Comparison of ENCODE assay signal across 24 cellular contexts in the genomic region with DNA sequence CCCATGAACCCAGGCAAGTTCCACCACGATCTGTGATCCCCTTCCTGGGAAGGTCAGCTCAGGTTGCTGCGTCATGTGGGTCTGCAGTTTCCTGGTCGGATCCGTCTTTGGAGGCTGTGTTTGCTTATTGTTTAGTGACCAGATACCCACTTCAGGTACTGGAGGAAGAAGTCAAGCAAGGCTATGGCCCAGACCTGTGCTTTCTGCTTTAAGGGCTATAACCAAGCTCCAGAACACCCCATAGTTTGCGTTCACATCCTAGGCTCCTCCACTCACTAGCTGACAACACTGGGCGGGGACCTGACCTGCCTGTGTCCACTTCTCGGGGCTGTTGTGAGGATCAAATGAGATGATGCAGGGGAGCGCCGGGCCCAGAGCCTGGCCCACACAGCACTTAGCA. TPM values are rescaled to one million over a fixed set of nuclear protein-coding genes. Genes with fewer than 3 reads are reported as not detected.
DNase-seq lines count a peak whose midpoint lies in the region; ATAC-seq and TF ChIP-seq lines count a peak whose summit lies in the region.
"Had no signal": no experiment of that assay in that cellular context is flagged by ENCODE, and none has a peak within 500 bp of the region (broad histone marks: within the 10 kb centered on the region; RNA-seq: fewer than 3 reads in every experiment).

No MANE protein-coding gene starts in this region.

- H3T11ph ChIP-seq in H9 (ENCODE audit: low read length): no peak overlapping the region

- no peak overlapping the region for H3K4me3 ChIP-seq in left ventricle myocardium inferior
- H3K4me3 ChIP-seq: A549; BLaER1 treated with 17β-estradiol and CSF1 and Interleukin-3, amounts not matched to agents 10 nM and 100 nM; PC-9; SJSA1 had no signal

- no peaks in the 10 kb centered on the region for H3K36me3 ChIP-seq in left ventricle myocardium inferior
- H3K36me3 ChIP-seq: BLaER1 treated with 17β-estradiol and CSF1 and Interleukin-3, amounts not matched to agents 10 nM and 100 nM; SJSA1 had no signal

- H4K91ac ChIP-seq in H9 (ENCODE audit: insufficient read length, low read depth, low read length): no peak overlapping the region

- no peak overlapping the region for H2BK5ac ChIP-seq in H9 (ENCODE audit: insufficient read length, low read length)

- no peak overlapping the region for H4K8ac ChIP-seq in H9 (replicated peaks; ENCODE audit: insufficient read length, low read depth, low read length)

- no peak overlapping the region for H2AFZ ChIP-seq in H9 (ENCODE audit: low read length)
- H2AFZ ChIP-seq: PC-9 had no signal

- no peak overlapping the region for H3K27ac Mint-ChIP-seq in H9
- H3K27ac Mint-ChIP-seq: CD4-positive, alpha-beta T cell had no signal

- no peak overlapping the region for H3K56ac ChIP-seq in H9 (ENCODE audit: insufficient read length, low read depth, low read length)

- H3K14ac ChIP-seq in H9 (ENCODE audit: insufficient read depth, low read length): 0 out of 2 replicates have a peak overlapping the region, but pooled peaks have one; percentile 35

- peaks cover 23% of the 10 kb centered on the region for H3K27me3 Mint-ChIP-seq in H9 (ENCODE audit: low read depth)
- H3K27me3 Mint-ChIP-seq: CD4-positive, alpha-beta T cell had no signal

- no peaks in the 10 kb centered on the region for H3K79me1 ChIP-seq in H9 (ENCODE audit: insufficient read depth, low read depth, low read length, poor library complexity, severe bottlenecking)

- H4K20me1 ChIP-seq in H9 (ENCODE audit: control insufficient read depth, insufficient read depth, insufficient read length): no peaks in the 10 kb centered on the region
- H4K20me1 ChIP-seq: BLaER1 treated with 17β-estradiol and CSF1 and Interleukin-3, amounts not matched to agents 10 nM and 100 nM had no signal

- H3K9me3 ChIP-seq in left ventricle myocardium inferior (replicated peaks) (no peaks in the 10 kb centered on the region), H9 (ENCODE audit: control insufficient read depth, low read depth, low read length) (no peaks in the 10 kb centered on the region)
- H3K9me3 ChIP-seq: BLaER1 treated with 17β-estradiol and CSF1 and Interleukin-3, amounts not matched to agents 10 nM and 100 nM; SJSA1 had no signal

- H3K79me2 ChIP-seq in H9 (ENCODE audit: insufficient read depth, low read length): no peaks in the 10 kb centered on the region

- H3K4me1 ChIP-seq in left ventricle myocardium inferior: no peaks in the 10 kb centered on the region
- H3K4me1 ChIP-seq in H9 (ENCODE audit: insufficient read depth, low read length): no peaks in the 10 kb centered on the region
- H3K4me1 ChIP-seq: A549, SJSA1 had no signal

- H2BK20ac ChIP-seq in H9 (ENCODE audit: low read depth, low read length, poor library complexity, severe bottlenecking): no peak overlapping the region

- H3K36me3 Mint-ChIP-seq in H9 (ENCODE audit: insufficient read depth in 1 of 3, low read depth in 3 of 3): no peaks in the 10 kb centered on the region

- intact Hi-C loops in cardiac septum (cut with DNase I) (no loop called here), left ventricle myocardium inferior (cut with micrococcal nuclease) (no loop called here)

- no peak overlapping the region for H3K27ac ChIP-seq in left ventricle myocardium inferior (replicated peaks)
- H3K27ac ChIP-seq in H9 (ENCODE audit: insufficient read length, low read depth, low read length): no peak overlapping the region
- H3K27ac ChIP-seq: A549; BLaER1 treated with 17β-estradiol and CSF1 and Interleukin-3, amounts not matched to agents 10 nM and 100 nM; PC-9; SJSA1 had no signal

- H3K4me1 Mint-ChIP-seq in H9: no peaks in the 10 kb centered on the region

- H3K27me3 ChIP-seq in left ventricle myocardium inferior (ENCODE audit: low read depth) (peaks cover 61% of the 10 kb centered on the region), H9 (ENCODE audit: insufficient read depth, low read length) (no peaks in the 10 kb centered on the region)

- H2BK15ac ChIP-seq in H9 (ENCODE audit: low read depth, low read length): no peak overlapping the region

- TF ChIP-seq CTCF in left ventricle myocardium inferior (IDR thresholded peaks at IDR 0.05; ENCODE audit: borderline replicate concordance): no peak
- no peak for TF ChIP-seq CTCF in H9 (conservative IDR thresholded peaks at IDR 0.05)

- H3K23me2 ChIP-seq in H9 (ENCODE audit: insufficient read length, low read depth, low read length, poor library complexity, severe bottlenecking): no peaks in the 10 kb centered on the region

- H3K9ac ChIP-seq in H9 (ENCODE audit: extremely low read depth, insufficient read length, low read length): no peak overlapping the region
- H3K9ac ChIP-seq: BLaER1 treated with 17β-estradiol and CSF1 and Interleukin-3, amounts not matched to agents 10 nM and 100 nM had no signal

- H3K23ac ChIP-seq in H9 (ENCODE audit: insufficient read length, low read depth, low read length): no peak overlapping the region

- WGBS in H9 (ENCODE audit: extremely low coverage, insufficient read length, low lambda C conversion rate): no CpG with 5 or more reads among the region's 9 CpGs

- no peaks in the 10 kb centered on the region for H3K9me3 Mint-ChIP-seq in H9
- H3K9me3 Mint-ChIP-seq: CD4-positive, alpha-beta T cell had no signal

- H4K5ac ChIP-seq in H9 (ENCODE audit: insufficient read length, low read depth, low read length): no peak overlapping the region

- H3K4me2 ChIP-seq in H9 (ENCODE audit: insufficient read depth, insufficient read length, low read length): no peak overlapping the region
- H3K4me2 ChIP-seq: A549; BLaER1 treated with 17β-estradiol and CSF1 and Interleukin-3, amounts not matched to agents 10 nM and 100 nM; PC-9 had no signal

- no peak overlapping the region for H2AK5ac ChIP-seq in H9 (ENCODE audit: insufficient read length, low read length)

- H2BK12ac ChIP-seq in H9 (ENCODE audit: insufficient read length, low read depth, low read length): no peak overlapping the region

- H2BK120ac ChIP-seq in H9 (ENCODE audit: low read depth, low read length, poor library complexity, severe bottlenecking): no peak overlapping the region

- peak; percentile 63 for DNase-seq in cardiac septum (ENCODE audit: low spot score)
- DNase-seq in left ventricle myocardium inferior: no peak
- no peak for DNase-seq in H9
- peak; percentile 15 for DNase-seq in ecto neural progenitor cell (ENCODE audit: low spot score)
- no peak for DNase-seq in stimulated activated CD4-positive, alpha-beta T cell treated with anti-CD3 and anti-CD28 coated beads, Interleukin-1b, Interleukin-23, amount 100 ng/mL, for 48 hours
- no peak for DNase-seq in HK-2 (ENCODE audit: unreplicated experiment)
- DNase-seq: AML-193; CD4-positive, alpha-beta T cell; KG1; NCI-H1048; NCI-H1417; NCI-H1694; NCI-H2029 treated with DMSO at 0.1 percent for 48 hours; NCI-H446 treated with DMSO at 0.1 percent for 48 hours; NCI-H526; Right ventricle myocardium superior; RPMI8226 had no signal

- no peak for ATAC-seq in GM18907 (IDR thresholded peaks at IDR 0.05; ENCODE audit: unreplicated experiment)
- ATAC-seq: A549 had no signal

- H3K4ac ChIP-seq in H9 (ENCODE audit: low read depth, low read length): no peak overlapping the region

- no peak overlapping the region for H3K4me3 Mint-ChIP-seq in H9
- H3K4me3 Mint-ChIP-seq: CD4-positive, alpha-beta T cell had no signal

- no peak overlapping the region for H3K18ac ChIP-seq in H9 (ENCODE audit: insufficient read length, low read depth, low read length)

RNA-seq across cellular contexts. Expression of gene MAL, which starts 44.0 kb away (rescaled TPM):
- total RNA-seq in cardiac septum: 8.3 TPM
- total RNA-seq in left ventricle myocardium inferior: 4.4 TPM
- not detected in 2 replicates for total RNA-seq in H9 (2021)
- total RNA-seq: H4, HT1080, SJSA1 had no signal

RNA-seq across cellular contexts. Expression of gene MRPS5, which starts 52.1 kb away (rescaled TPM):
- total RNA-seq in cardiac septum: 69.4 TPM
- 81.2 TPM for total RNA-seq in left ventricle myocardium inferior
- total RNA-seq in H9 (2021): 50.9 and 51.4 TPM in 2 replicates

Comparison
In these comparisons a context has a peak if more than half of its experiments do, and no peak if none do; other contexts are left out.
1. DNase-seq: peak in cardiac septum (single experiment) and ecto neural progenitor cell (single experiment); none in left ventricle myocardium inferior (single experiment), H9 (single experiment), stimulated activated CD4-positive, alpha-beta T cell treated with anti-CD3 and anti-CD28 coated beads, Interleukin-1b, Interleukin-23, amount 100 ng/mL, for 48 hours (single experiment) and HK-2 (single experiment).